Comparison of ENCODE assay signal across 1 cellular context in genomic region chr20:62778601-62779416, GRCh38.
TF ChIP-seq lines count a peak whose summit lies in the region.

No MANE protein-coding gene starts in this region.

TF ChIP-seq in HepG2, 621 proteins besides CTCF, POLR2A, EP300 and RAD21 (continued from another document and continues in another):
- peak; percentile 62; the same call in 1 of the 2 replicates for TF ChIP-seq KDM2A (CRISPR knock-in tag; IDR thresholded peaks at IDR 0.05; ENCODE audit: borderline replicate concordance, low read depth)
- 0 out of 2 replicates have a peak, but pooled peaks have one; percentile 16 for TF ChIP-seq SALL1 (CRISPR knock-in tag; IDR thresholded peaks at IDR 0.05)
- TF ChIP-seq REPIN1 (CRISPR knock-in tag; IDR thresholded peaks at IDR 0.05; ENCODE audit: borderline replicate concordance, low read depth), result no peak
- no peak for TF ChIP-seq MYC (CRISPR knock-in tag; IDR thresholded peaks at IDR 0.05; ENCODE audit: borderline replicate concordance)
- TF ChIP-seq ZNF367 (CRISPR knock-in tag; IDR thresholded peaks at IDR 0.05; ENCODE audit: borderline replicate concordance), result no peak
- 0 out of 4 replicates have a peak, but pooled peaks have one; percentile 0 to 39 for TF ChIP-seq HMGXB4 (CRISPR knock-in tag; IDR thresholded peaks at IDR 0.05; ENCODE audit: borderline replicate concordance in 1 of 2, low read depth in 1 of 2)
- TF ChIP-seq ZNF580 (CRISPR knock-in tag; IDR thresholded peaks at IDR 0.05; ENCODE audit: borderline replicate concordance, low read depth), result peak; percentile 62; the same call in 1 of the 2 replicates
- TF ChIP-seq FOXA1 (IDR thresholded peaks at IDR 0.05), result no peak
- TF ChIP-seq FOXA1 (CRISPR knock-in tag; IDR thresholded peaks at IDR 0.05), result 0 out of 2 replicates have a peak, but pooled peaks have one; percentile 12
- 0 out of 2 replicates have a peak, but pooled peaks have one; percentile 19 for TF ChIP-seq SAP130 (CRISPR knock-in tag; IDR thresholded peaks at IDR 0.05; ENCODE audit: low read depth)
- TF ChIP-seq MAX (IDR thresholded peaks at IDR 0.05), result peak; percentile 79
- no peak for TF ChIP-seq NONO (IDR thresholded peaks at IDR 0.05)
- no peak for TF ChIP-seq NONO (CRISPR knock-in tag; conservative IDR thresholded peaks at IDR 0.05)
- TF ChIP-seq CHCHD3 (CRISPR knock-in tag; IDR thresholded peaks at IDR 0.05), result no peak
- peak; percentile 59 for TF ChIP-seq ZFX (CRISPR knock-in tag; IDR thresholded peaks at IDR 0.05; ENCODE audit: low read depth)
- no peak for TF ChIP-seq ZNF816 (CRISPR knock-in tag; IDR thresholded peaks at IDR 0.05; ENCODE audit: borderline replicate concordance)
- TF ChIP-seq KAT7 (CRISPR knock-in tag; IDR thresholded peaks at IDR 0.05; ENCODE audit: borderline replicate concordance), result no peak
- TF ChIP-seq NFYC (CRISPR knock-in tag; IDR thresholded peaks at IDR 0.05), result 0 out of 2 replicates have a peak, but pooled peaks have one; percentile 13
- TF ChIP-seq GABPB1 (CRISPR knock-in tag; IDR thresholded peaks at IDR 0.05), result peak; percentile 56
- TF ChIP-seq ZFAT (CRISPR knock-in tag; conservative IDR thresholded peaks at IDR 0.05), result no peak
- TF ChIP-seq ZNF547 (CRISPR knock-in tag; IDR thresholded peaks at IDR 0.05), result no peak
- TF ChIP-seq PATZ1 (CRISPR knock-in tag; IDR thresholded peaks at IDR 0.05), result peak; percentile 66
- TF ChIP-seq, protein P1, sequence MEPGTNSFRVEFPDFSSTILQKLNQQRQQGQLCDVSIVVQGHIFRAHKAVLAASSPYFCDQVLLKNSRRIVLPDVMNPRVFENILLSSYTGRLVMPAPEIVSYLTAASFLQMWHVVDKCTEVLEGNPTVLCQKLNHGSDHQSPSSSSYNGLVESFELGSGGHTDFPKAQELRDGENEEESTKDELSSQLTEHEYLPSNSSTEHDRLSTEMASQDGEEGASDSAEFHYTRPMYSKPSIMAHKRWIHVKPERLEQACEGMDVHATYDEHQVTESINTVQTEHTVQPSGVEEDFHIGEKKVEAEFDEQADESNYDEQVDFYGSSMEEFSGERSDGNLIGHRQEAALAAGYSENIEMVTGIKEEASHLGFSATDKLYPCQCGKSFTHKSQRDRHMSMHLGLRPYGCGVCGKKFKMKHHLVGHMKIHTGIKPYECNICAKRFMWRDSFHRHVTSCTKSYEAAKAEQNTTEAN (CRISPR knock-in tag; conservative IDR thresholded peaks at IDR 0.05), result peak; percentile 59
- TF ChIP-seq ZMAT3 (CRISPR knock-in tag; conservative IDR thresholded peaks at IDR 0.05), result 0 out of 2 replicates have a peak, but pooled peaks have one; percentile 51
- TF ChIP-seq, protein P2, sequence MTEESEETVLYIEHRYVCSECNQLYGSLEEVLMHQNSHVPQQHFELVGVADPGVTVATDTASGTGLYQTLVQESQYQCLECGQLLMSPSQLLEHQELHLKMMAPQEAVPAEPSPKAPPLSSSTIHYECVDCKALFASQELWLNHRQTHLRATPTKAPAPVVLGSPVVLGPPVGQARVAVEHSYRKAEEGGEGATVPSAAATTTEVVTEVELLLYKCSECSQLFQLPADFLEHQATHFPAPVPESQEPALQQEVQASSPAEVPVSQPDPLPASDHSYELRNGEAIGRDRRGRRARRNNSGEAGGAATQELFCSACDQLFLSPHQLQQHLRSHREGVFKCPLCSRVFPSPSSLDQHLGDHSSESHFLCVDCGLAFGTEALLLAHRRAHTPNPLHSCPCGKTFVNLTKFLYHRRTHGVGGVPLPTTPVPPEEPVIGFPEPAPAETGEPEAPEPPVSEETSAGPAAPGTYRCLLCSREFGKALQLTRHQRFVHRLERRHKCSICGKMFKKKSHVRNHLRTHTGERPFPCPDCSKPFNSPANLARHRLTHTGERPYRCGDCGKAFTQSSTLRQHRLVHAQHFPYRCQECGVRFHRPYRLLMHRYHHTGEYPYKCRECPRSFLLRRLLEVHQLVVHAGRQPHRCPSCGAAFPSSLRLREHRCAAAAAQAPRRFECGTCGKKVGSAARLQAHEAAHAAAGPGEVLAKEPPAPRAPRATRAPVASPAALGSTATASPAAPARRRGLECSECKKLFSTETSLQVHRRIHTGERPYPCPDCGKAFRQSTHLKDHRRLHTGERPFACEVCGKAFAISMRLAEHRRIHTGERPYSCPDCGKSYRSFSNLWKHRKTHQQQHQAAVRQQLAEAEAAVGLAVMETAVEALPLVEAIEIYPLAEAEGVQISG (CRISPR knock-in tag; IDR thresholded peaks at IDR 0.05), result 0 out of 2 replicates have a peak, but pooled peaks have one; percentile 25
- TF ChIP-seq STAG1 (CRISPR knock-in tag; IDR thresholded peaks at IDR 0.05), result peak; percentile 31
- TF ChIP-seq RBFOX2 (IDR thresholded peaks at IDR 0.05; ENCODE audit: low read depth, low read length), result no peak
- TF ChIP-seq ERF (CRISPR knock-in tag; IDR thresholded peaks at IDR 0.05), result peak; percentile 65; the same call in 1 of the 2 replicates
- no peak for TF ChIP-seq ZNF329 (CRISPR knock-in tag; IDR thresholded peaks at IDR 0.05; ENCODE audit: low read depth)
- 0 out of 2 replicates have a peak, but pooled peaks have one; percentile 18 for TF ChIP-seq SP5 (CRISPR knock-in tag; IDR thresholded peaks at IDR 0.05; ENCODE audit: borderline replicate concordance, low read depth)
- no peak for TF ChIP-seq ZSCAN30 (CRISPR knock-in tag; IDR thresholded peaks at IDR 0.05)
- 0 out of 2 replicates have a peak, but pooled peaks have one; percentile 16 for TF ChIP-seq ZNF468 (CRISPR knock-in tag; IDR thresholded peaks at IDR 0.05)
- TF ChIP-seq ZNF660 (CRISPR knock-in tag; IDR thresholded peaks at IDR 0.05; ENCODE audit: borderline replicate concordance, low read depth), result no peak
- TF ChIP-seq ZNF383 (CRISPR knock-in tag; IDR thresholded peaks at IDR 0.05; ENCODE audit: borderline replicate concordance), result no peak
- TF ChIP-seq, protein P3, sequence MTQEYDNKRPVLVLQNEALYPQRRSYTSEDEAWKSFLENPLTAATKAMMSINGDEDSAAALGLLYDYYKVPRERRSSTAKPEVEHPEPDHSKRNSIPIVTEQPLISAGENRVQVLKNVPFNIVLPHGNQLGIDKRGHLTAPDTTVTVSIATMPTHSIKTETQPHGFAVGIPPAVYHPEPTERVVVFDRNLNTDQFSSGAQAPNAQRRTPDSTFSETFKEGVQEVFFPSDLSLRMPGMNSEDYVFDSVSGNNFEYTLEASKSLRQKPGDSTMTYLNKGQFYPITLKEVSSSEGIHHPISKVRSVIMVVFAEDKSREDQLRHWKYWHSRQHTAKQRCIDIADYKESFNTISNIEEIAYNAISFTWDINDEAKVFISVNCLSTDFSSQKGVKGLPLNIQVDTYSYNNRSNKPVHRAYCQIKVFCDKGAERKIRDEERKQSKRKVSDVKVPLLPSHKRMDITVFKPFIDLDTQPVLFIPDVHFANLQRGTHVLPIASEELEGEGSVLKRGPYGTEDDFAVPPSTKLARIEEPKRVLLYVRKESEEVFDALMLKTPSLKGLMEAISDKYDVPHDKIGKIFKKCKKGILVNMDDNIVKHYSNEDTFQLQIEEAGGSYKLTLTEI (CRISPR knock-in tag; conservative IDR thresholded peaks at IDR 0.05), result no peak
- no peak for TF ChIP-seq HNF4G (IDR thresholded peaks at IDR 0.05; ENCODE audit: borderline replicate concordance, low read depth, low read length)
- no peak for TF ChIP-seq HNF4G (CRISPR knock-in tag; IDR thresholded peaks at IDR 0.05; ENCODE audit: borderline replicate concordance, low read depth)
- TF ChIP-seq ZNF350 (CRISPR knock-in tag; IDR thresholded peaks at IDR 0.05; ENCODE audit: borderline replicate concordance, low read depth), result no peak
- 0 out of 2 replicates have a peak, but pooled peaks have one; percentile 21 for TF ChIP-seq ZNF552 (CRISPR knock-in tag; IDR thresholded peaks at IDR 0.05; ENCODE audit: borderline replicate concordance)
- TF ChIP-seq ZBTB8A (CRISPR knock-in tag; IDR thresholded peaks at IDR 0.05; ENCODE audit: borderline replicate concordance, low read depth), result no peak
- TF ChIP-seq ATAD3A (CRISPR knock-in tag; IDR thresholded peaks at IDR 0.05), result 0 out of 2 replicates have a peak, but pooled peaks have one; percentile 25
- TF ChIP-seq ZNF496 (CRISPR knock-in tag; IDR thresholded peaks at IDR 0.05; ENCODE audit: insufficient replicate concordance), result no peak
- no peak for TF ChIP-seq GATA4 (IDR thresholded peaks at IDR 0.05; ENCODE audit: borderline replicate concordance, low read depth)
- peak; percentile 13; the same call in 1 of the 2 replicates for TF ChIP-seq ZNF891 (CRISPR knock-in tag; IDR thresholded peaks at IDR 0.05)
- TF ChIP-seq RARG (CRISPR knock-in tag; IDR thresholded peaks at IDR 0.05; ENCODE audit: low read depth), result no peak
- no peak for TF ChIP-seq SNAPC4 (CRISPR knock-in tag; IDR thresholded peaks at IDR 0.05)
- no peak for TF ChIP-seq SP1 (IDR thresholded peaks at IDR 0.05)
- TF ChIP-seq SP1 (CRISPR knock-in tag; IDR thresholded peaks at IDR 0.05), result peak; percentile 62; the same call in 1 of the 2 replicates
- no peak for TF ChIP-seq RORA (CRISPR knock-in tag; IDR thresholded peaks at IDR 0.05)
- no peak for TF ChIP-seq ZBTB14 (CRISPR knock-in tag; IDR thresholded peaks at IDR 0.05)
- TF ChIP-seq ZFY (CRISPR knock-in tag; IDR thresholded peaks at IDR 0.05), result peak; percentile 43; the same call in 1 of the 2 replicates
- TF ChIP-seq KLF9 (CRISPR knock-in tag; IDR thresholded peaks at IDR 0.05; ENCODE audit: low read depth), result no peak
- TF ChIP-seq HDAC6 (IDR thresholded peaks at IDR 0.05; ENCODE audit: low read depth, low read length), result no peak
- no peak for TF ChIP-seq SP4 (CRISPR knock-in tag; IDR thresholded peaks at IDR 0.05)
